8 cellular contexts compared by ENCODE assay signal in the genomic region with DNA sequence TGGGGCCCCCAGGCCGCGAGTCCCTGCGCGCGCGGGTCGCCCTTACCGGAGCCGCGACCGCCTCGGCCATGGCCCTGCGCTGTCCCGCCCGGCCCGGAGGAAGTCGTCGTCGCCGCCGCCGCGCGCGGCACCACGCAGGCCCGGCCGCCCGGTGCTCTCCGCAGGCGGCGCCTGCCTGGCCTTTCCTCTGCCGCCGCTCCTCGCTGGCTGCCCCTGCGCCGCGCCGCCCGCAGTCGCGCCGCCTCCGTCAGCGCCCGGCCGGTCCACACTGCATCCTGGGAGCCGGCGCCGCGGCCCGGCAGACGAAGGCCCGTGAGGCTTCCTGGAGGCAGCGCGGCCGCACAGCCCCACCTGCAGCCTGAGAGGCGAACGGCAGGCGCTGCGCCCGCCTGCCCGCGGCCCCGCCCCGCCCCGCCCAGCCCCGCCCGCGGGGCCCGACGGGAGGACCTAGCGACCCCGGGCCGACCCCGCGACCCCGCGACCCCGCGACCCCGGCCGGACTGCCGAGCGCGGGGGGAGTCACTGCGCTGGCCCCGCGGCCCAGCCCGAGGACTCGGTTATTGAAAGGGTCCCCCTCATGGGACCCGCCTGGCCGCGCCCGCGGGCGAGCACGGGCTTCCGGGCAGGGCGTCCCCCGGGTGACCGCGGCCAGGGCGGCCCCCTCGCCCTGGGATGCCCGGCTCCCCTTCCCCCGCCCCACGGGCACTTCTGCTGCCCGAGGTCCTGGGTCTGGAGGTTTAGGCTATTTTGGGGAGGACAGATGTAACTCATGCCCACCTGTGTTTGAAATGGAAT. TPM values are rescaled to one million over a fixed set of nuclear protein-coding genes. Genes with fewer than 3 reads are reported as not detected.
DNase-seq lines count a peak whose midpoint lies in the region; ATAC-seq, FAIRE-seq and TF ChIP-seq lines count a peak whose summit lies in the region.

A gene (minus strand): TSS at position 343 of the 795 bp plus-strand sequence. CDS start 273 bp downstream, at position 70.

- peaks cover 46% of the 10 kb centered on the region for H3K4me1 Mint-ChIP-seq in activated CD4-positive, alpha-beta T cell treated with anti-CD3 and anti-CD28 coated beads, Interleukin-2, amount 10 ng/mL, durations not matched to agents 7 days and 5 days
- H3K4me1 Mint-ChIP-seq in dendritic cell treated with granulocyte-macrophage colony-stimulating factor and Interleukin-4, amounts not matched to agents 40 ng/mL and 50 ng/mL, for 4 days (ENCODE audit: low read depth) = peaks cover 40% of the 10 kb centered on the region

- H3K36me3 ChIP-seq in HepG2 (replicated peaks in 1 of 2; ENCODE audit: control insufficient read depth in 1 of 2, insufficient read depth in 2 of 2, low read length in 2 of 2) = peaks cover 8 to 13% of the 10 kb centered on the region in 2 experiments; a peak in 4 of 5 replicates

- no peaks in the 10 kb centered on the region for H3K9me3 Mint-ChIP-seq in activated CD4-positive, alpha-beta T cell treated with anti-CD3 and anti-CD28 coated beads, Interleukin-2, amount 10 ng/mL, durations not matched to agents 7 days and 5 days
- H3K9me3 Mint-ChIP-seq in dendritic cell treated with granulocyte-macrophage colony-stimulating factor and Interleukin-4, amounts not matched to agents 40 ng/mL and 50 ng/mL, for 4 days = no peaks in the 10 kb centered on the region

- peaks cover 2 to 39% of the 10 kb centered on the region in 2 experiments; a peak in 4 of 5 replicates for H3K27me3 ChIP-seq in HepG2 (ENCODE audit: control insufficient read depth in 1 of 2, insufficient read depth in 2 of 2, low read length in 2 of 2)

- FAIRE-seq in HepG2 (lab: Jason Lieb, UNC) = no peak

- DNase-seq in AG20443 (ENCODE audit: low spot score) (peak; percentile 98), NCI-H345 treated with DMSO at 0.1 percent for 48 hours (lab: John Stamatoyannopoulos, UW; ENCODE audit: unreplicated experiment) (peak; percentile 19), HepG2 (ENCODE audit: low spot score) (peak; percentile 67)
- peak; percentile 82 for DNase-seq in activated CD4-positive, alpha-beta T cell treated with anti-CD3 and anti-CD28 coated beads, Interleukin-2, amount 10 ng/mL, durations not matched to agents 7 days and 5 days
- peak; percentile 74 to 76 for DNase-seq in stimulated activated CD4-positive, alpha-beta T cell treated with anti-CD3 and anti-CD28 coated beads, Interleukin-2, amount 100 ng/mL, for 48 hours

- H3K4me3 ChIP-seq in HepG2 (replicated peaks in 1 of 3; ENCODE audit: insufficient read depth in 1 of 3, low read depth in 2 of 3, low read length in 3 of 3) = peak within 1 kb of the TSS; percentile 68 to 85 (median 77)

- in situ Hi-C loops in HepG2 (cut with HindIII; ENCODE audit: extremely low pct_ligation_motif_present, low pct_unique_long_range_greater_than_20kb) = no loop called here

- TF ChIP-seq POLR2A in HepG2 (IDR thresholded peaks at IDR 0.05; ENCODE audit: insufficient read depth in 1 of 2, low read depth in 2 of 2, low read length in 2 of 2) = peak in 1 of 2 experiments; percentile 47; a peak in 2 of 4 replicates

- no TSS peak for BruUV-seq in HepG2 (replicated peaks; lab: Mats Ljungman, UMichigan)

- peaks cover 3% of the 10 kb centered on the region for H3K27me3 Mint-ChIP-seq in activated CD4-positive, alpha-beta T cell treated with anti-CD3 and anti-CD28 coated beads, Interleukin-2, amount 10 ng/mL, durations not matched to agents 7 days and 5 days
- H3K27me3 Mint-ChIP-seq in dendritic cell treated with granulocyte-macrophage colony-stimulating factor and Interleukin-4, amounts not matched to agents 40 ng/mL and 50 ng/mL, for 4 days = peaks cover 2% of the 10 kb centered on the region

- peak within 1 kb of the TSS; percentile 97 for H3K4me3 Mint-ChIP-seq in activated CD4-positive, alpha-beta T cell treated with anti-CD3 and anti-CD28 coated beads, Interleukin-2, amount 10 ng/mL, durations not matched to agents 7 days and 5 days
- peak within 1 kb of the TSS; percentile 97 for H3K4me3 Mint-ChIP-seq in dendritic cell treated with granulocyte-macrophage colony-stimulating factor and Interleukin-4, amounts not matched to agents 40 ng/mL and 50 ng/mL, for 4 days

- peak within 1 kb of the TSS; percentile 84 for H3K4me2 ChIP-seq in HepG2 (ENCODE audit: low read depth, low read length)

- POLR2A ChIA-PET in activated CD4-positive, alpha-beta T cell treated with anti-CD3 and anti-CD28 coated beads, Interleukin-2, amount 10 ng/mL, durations not matched to agents 7 days and 5 days (lab: Charles Lee) = interaction anchor here (0.6 kb wide), 1 partner anchor 44 kb away, joined by 3 read pairs; no protein-coding TSS in a partner anchor
- POLR2A ChIA-PET in HepG2 (lab: Yijun Ruan, JAX) = interaction anchor here (2.0 kb wide), 1 partner anchor 37 kb away, joined by 9 read pairs; a partner anchor contains a TSS

- H3K36me3 Mint-ChIP-seq in activated CD4-positive, alpha-beta T cell treated with anti-CD3 and anti-CD28 coated beads, Interleukin-2, amount 10 ng/mL, durations not matched to agents 7 days and 5 days (ENCODE audit: low read depth) = peaks cover 20% of the 10 kb centered on the region
- peaks cover 30% of the 10 kb centered on the region for H3K36me3 Mint-ChIP-seq in dendritic cell treated with granulocyte-macrophage colony-stimulating factor and Interleukin-4, amounts not matched to agents 40 ng/mL and 50 ng/mL, for 4 days (ENCODE audit: low read depth)

- H3K9ac ChIP-seq in HepG2 (ENCODE audit: insufficient read depth, low read depth, low read length) = peak within 1 kb of the TSS; percentile 70

- H3K4me1 ChIP-seq in HepG2 (ENCODE audit: insufficient read depth, low read length) = peaks cover 18% of the 10 kb centered on the region

- CTCF ChIA-PET in activated CD4-positive, alpha-beta T cell treated with anti-CD3 and anti-CD28 coated beads, Interleukin-2, amount 10 ng/mL, durations not matched to agents 7 days and 5 days (lab: Charles Lee) = interaction anchor here (3.1 kb wide), 1 partner anchor 127 kb away, joined by 14 read pairs; no protein-coding TSS in a partner anchor
- CTCF ChIA-PET in HepG2 (lab: Yijun Ruan, JAX; ENCODE audit: low intra/inter-chr PET ratio, low total read pairs) = interaction anchor here (0.8 to 2.3 kb wide), 3 partner anchors 37 to 425 kb away, joined by 3 to 8 read pairs (median 4); a partner anchor contains a TSS

- H3K79me2 ChIP-seq in HepG2 (ENCODE audit: insufficient read depth, low read length) = peaks cover 15% of the 10 kb centered on the region

- H3K9me3 ChIP-seq in HepG2 (ENCODE audit: low read length) = no peaks in the 10 kb centered on the region

- intact Hi-C loops in dendritic cell treated with granulocyte-macrophage colony-stimulating factor and Interleukin-4, amounts not matched to agents 40 ng/mL and 50 ng/mL, for 4 days (cut with micrococcal nuclease) = loop anchor here (5.0 kb wide), 2 partner anchors 35 to 350 kb away; a partner anchor contains a TSS
- intact Hi-C loops in HepG2 (cut with micrococcal nuclease; ENCODE audit: unreplicated experiment) = loop anchor here (1.0 kb wide), 3 partner anchors 36 to 187 kb away; a partner anchor contains a TSS

- peak; percentile 88 for TF ChIP-seq RAD21 in HepG2 (CRISPR knock-in tag; IDR thresholded peaks at IDR 0.05)

- H2AFZ ChIP-seq in HepG2 (ENCODE audit: low read length) = peak within 1 kb of the TSS; percentile 29

- H4K20me1 ChIP-seq in HepG2 (ENCODE audit: insufficient read depth, low read length) = no peaks in the 10 kb centered on the region

- no peak for TF ChIP-seq EP300 in HepG2 (IDR thresholded peaks at IDR 0.05; ENCODE audit: low read depth in 2 of 2, low read length in 2 of 2)
- no peak for TF ChIP-seq EP300 in HepG2 (CRISPR knock-in tag; IDR thresholded peaks at IDR 0.05; ENCODE audit: borderline replicate concordance)

- H3K27ac Mint-ChIP-seq in activated CD4-positive, alpha-beta T cell treated with anti-CD3 and anti-CD28 coated beads, Interleukin-2, amount 10 ng/mL, durations not matched to agents 7 days and 5 days = peak within 1 kb of the TSS; percentile 97
- H3K27ac Mint-ChIP-seq in dendritic cell treated with granulocyte-macrophage colony-stimulating factor and Interleukin-4, amounts not matched to agents 40 ng/mL and 50 ng/mL, for 4 days = peak within 1 kb of the TSS; percentile 97

- TF ChIP-seq CTCF in HepG2 (CRISPR knock-in tag; IDR thresholded peaks at IDR 0.05) = peak; percentile 76

- H3K27ac ChIP-seq in HepG2 (ENCODE audit: extremely low read length, insufficient read depth, low read length) = peak within 1 kb of the TSS; percentile 55

- 0% methylated on average over 5 of the region's 109 CpGs for WGBS in HepG2 (ENCODE audit: low lambda C conversion rate)

- ATAC-seq in GM18870 (IDR thresholded peaks at IDR 0.05; ENCODE audit: unreplicated experiment) (peak; percentile 69), HG03108 (IDR thresholded peaks at IDR 0.05; ENCODE audit: unreplicated experiment) (peak; percentile 95), HepG2 (peak; percentile 85)

TF ChIP-seq in HepG2, 621 proteins besides CTCF, POLR2A, EP300 and RAD21 (continues in another document):
- TF ChIP-seq ZFAT (CRISPR knock-in tag; conservative IDR thresholded peaks at IDR 0.05) = no peak
- TF ChIP-seq ZNF564 (CRISPR knock-in tag; IDR thresholded peaks at IDR 0.05) = no peak

RNA-seq across cellular contexts. Expression of the gene that starts here (rescaled TPM):
- 10 to 100 TPM; 21.0 to 21.9 TPM for total RNA-seq in activated CD4-positive, alpha-beta T cell treated with anti-CD3 and anti-CD28 coated beads, Interleukin-2, amount 10 ng/mL, durations not matched to agents 7 days and 5 days
- total RNA-seq in HepG2 (2016; rRNA removed; fragmentation: Illumina TruSeq; extraction: Trizol) = 8.0 and 8.1 TPM in 2 replicates
- total RNA-seq in HepG2 (2016; cell fraction: cytosol; rRNA removed; fragmentation: Illumina TruSeq; extraction: Trizol; ENCODE audit: low read depth) = 1.4 and 1.5 TPM in 2 replicates
- 6.1 and 8.8 TPM in 2 replicates for total RNA-seq in HepG2 (2016; cell fraction: insoluble cytoplasmic fraction; rRNA removed; fragmentation: Illumina TruSeq; extraction: Trizol)
- 4.5 and 5.4 TPM in 2 replicates for total RNA-seq in HepG2 (2016; cell fraction: membrane; rRNA removed; fragmentation: Illumina TruSeq; extraction: Trizol)
- 6.8 and 7.9 TPM in 2 replicates for total RNA-seq in HepG2 (2016; cell fraction: nucleus; rRNA removed; fragmentation: Illumina TruSeq; extraction: Trizol)
- 3.8 and 4.1 TPM in 2 replicates for polyA plus RNA-seq in HepG2 (2011; rRNA removed)
- polyA plus RNA-seq in HepG2 (2011; cell fraction: cytosol; rRNA removed) = 2.1 and 2.5 TPM in 2 replicates
- polyA plus RNA-seq in HepG2 (2011; cell fraction: nucleus; rRNA removed) = 12.0 and 13.8 TPM in 2 replicates
- 3.9 and 4.3 TPM in 2 replicates for polyA plus RNA-seq in HepG2 (2012)
- polyA plus RNA-seq in HepG2 (2016; cell fraction: cytosol; fragmentation: Illumina TruSeq; extraction: Trizol; ENCODE audit: low read depth) = 0.61 and 0.66 TPM in 2 replicates
- 4.8 and 8.0 TPM in 2 replicates for polyA plus RNA-seq in HepG2 (2016; cell fraction: insoluble cytoplasmic fraction; fragmentation: Illumina TruSeq; extraction: Trizol; ENCODE audit: low read depth)
- polyA plus RNA-seq in HepG2 (2016; cell fraction: membrane; fragmentation: Illumina TruSeq; extraction: Trizol; ENCODE audit: low read depth) = 1.5 and 1.8 TPM in 2 replicates
- polyA plus RNA-seq in HepG2 (2016; cell fraction: nucleus; fragmentation: Illumina TruSeq; extraction: Trizol; ENCODE audit: insufficient read depth, low read depth) = 15.0 and 16.0 TPM in 2 replicates
- 11.2 and 15.4 TPM in 2 replicates for polyA minus RNA-seq in HepG2 (2011; rRNA and poly(A)+ RNA removed; ENCODE audit: low replicate concordance)
- polyA minus RNA-seq in HepG2 (2011; cell fraction: cytosol; rRNA and poly(A)+ RNA removed) = 4.7 and 5.1 TPM in 2 replicates
- 10.4 and 12.0 TPM in 2 replicates for polyA minus RNA-seq in HepG2 (2011; cell fraction: nucleus; rRNA and poly(A)+ RNA removed)

Comparison
In these comparisons a context has a peak if more than half of its experiments do, and no peak if none do; other contexts are left out.
1. Peak in every context shown above with its lines: DNase-seq, ATAC-seq, H3K4me3 ChIP-seq and H3K27ac ChIP-seq.
2. DNase-seq: peak in every context shown above with its lines; median percentile 98 in AG20443; 82 in activated CD4-positive, alpha-beta T cell treated with anti-CD3 and anti-CD28 coated beads, Interleukin-2, amount 10 ng/mL, durations not matched to agents 7 days and 5 days; 75 in stimulated activated CD4-positive, alpha-beta T cell treated with anti-CD3 and anti-CD28 coated beads, Interleukin-2, amount 100 ng/mL, for 48 hours; 67 in HepG2; 19 in NCI-H345 treated with DMSO at 0.1 percent for 48 hours.